ENCODE assay signal across 22 cellular contexts in the genomic region with DNA sequence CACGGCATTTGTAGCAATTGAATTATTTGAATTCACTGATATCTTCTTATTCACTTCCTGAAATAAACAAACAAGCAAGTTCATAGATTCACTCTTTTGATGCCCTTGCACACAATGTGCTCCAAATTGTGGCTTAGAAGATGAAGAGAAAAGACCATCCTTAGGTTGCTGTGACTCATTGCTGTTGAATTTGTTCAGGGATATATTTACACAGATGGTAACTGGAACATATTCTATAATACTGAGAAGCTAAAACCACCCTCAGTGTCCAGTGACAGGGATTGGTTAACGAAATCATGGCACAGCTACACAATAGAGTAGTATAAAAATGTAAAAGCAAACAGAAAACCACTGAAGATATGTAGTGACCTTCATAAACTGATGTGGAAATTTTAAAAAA. TPM values are rescaled to one million over a fixed set of nuclear protein-coding genes. Genes with fewer than 3 reads are reported as not detected.
DNase-seq lines count a peak whose midpoint lies in the region; ATAC-seq and TF ChIP-seq lines count a peak whose summit lies in the region.
"Had no signal": no experiment of that assay in that cellular context is flagged by ENCODE, and none has a peak within 500 bp of the region (broad histone marks: within the 10 kb centered on the region; RNA-seq: fewer than 3 reads in every experiment).

No MANE protein-coding gene starts in this region.

- H3K27me3 ChIP-seq in GM23248 (replicated peaks; ENCODE audit: insufficient read depth): no peaks in the 10 kb centered on the region
- H3K27me3 ChIP-seq in tibial nerve: no peaks in the 10 kb centered on the region
- H3K27me3 ChIP-seq: Peyer's patch, SJCRH30 had no signal

- H4K20me1 ChIP-seq in GM23248 (ENCODE audit: insufficient read depth): no peaks in the 10 kb centered on the region

- no peak for TF ChIP-seq CTCF in astrocyte of the spinal cord (IDR thresholded peaks at IDR 0.05; ENCODE audit: low read depth, low read length)
- no peak for TF ChIP-seq CTCF in foreskin fibroblast (IDR thresholded peaks at IDR 0.05; ENCODE audit: low read depth, low read length)
- TF ChIP-seq CTCF in tibial nerve (IDR thresholded peaks at IDR 0.05): no peak

- H3K36me3 ChIP-seq in GM23248 (ENCODE audit: low read depth): no peaks in the 10 kb centered on the region
- H3K36me3 ChIP-seq in tibial nerve: no peaks in the 10 kb centered on the region
- H3K36me3 ChIP-seq: Peyer's patch, SJCRH30 had no signal

- peak; percentile 29 for DNase-seq in HS-5 (ENCODE audit: low read depth)
- peak; percentile 69 for DNase-seq in astrocyte of the spinal cord (ENCODE audit: low read depth, low spot score)
- peak; percentile 4 for DNase-seq in foreskin fibroblast
- no peak for DNase-seq in GM23248
- no peak for DNase-seq in left cardiac atrium
- no peak for DNase-seq in activated CD4-positive, alpha-beta T cell treated with anti-CD3 and anti-CD28 coated beads, Interleukin-2, amount 50 U/mL, for 1 hour
- no peak for DNase-seq in tibial nerve (ENCODE audit: low spot score in 2 of 2)
- DNase-seq: CD4-positive, CD25-positive, alpha-beta regulatory T cell; DMS79 treated with DMSO at 0.1 percent for 48 hours; H7; NCI-H1105 treated with DMSO at 0.1 percent for 48 hours; NCI-H2029 treated with DMSO at 0.1 percent for 48 hours; NCI-H226; NCI-H524 treated with DMSO at 0.1 percent for 48 hours; NCI-H82; Peyer's patch; SJCRH30 had no signal

- in situ Hi-C loops in astrocyte of the spinal cord (cut with HindIII; ENCODE audit: low sequenced_read_pairs) (no loop called here), GM23248 (cut with MboI) (no loop called here)

- no peak overlapping the region for H3K9ac ChIP-seq in GM23248

- intact Hi-C loops in left cardiac atrium (cut with DNase I): no loop called here

- H3K4me1 ChIP-seq in GM23248 (ENCODE audit: insufficient read depth): no peaks in the 10 kb centered on the region
- no peaks in the 10 kb centered on the region for H3K4me1 ChIP-seq in tibial nerve
- H3K4me1 ChIP-seq: Peyer's patch, SJCRH30 had no signal

- H3K4me2 ChIP-seq in GM23248 (ENCODE audit: unreplicated experiment): no peak overlapping the region

- no peaks in the 10 kb centered on the region for H3F3A ChIP-seq in GM23248 (ENCODE audit: insufficient read depth)

- no peak for ATAC-seq in left cardiac atrium
- ATAC-seq: GM12878, HepG2, K562 had no signal

- no peaks in the 10 kb centered on the region for H3K9me2 ChIP-seq in GM23248 (ENCODE audit: insufficient read depth)

- H3K79me2 ChIP-seq in GM23248 (ENCODE audit: insufficient read depth): no peaks in the 10 kb centered on the region

- no peak for TF ChIP-seq EP300 in tibial nerve (IDR thresholded peaks at IDR 0.05)

- H3K9me3 ChIP-seq in GM23248 (ENCODE audit: low read depth) (no peaks in the 10 kb centered on the region), tibial nerve (peaks cover 0 to 67% (median 2%) of the 10 kb centered on the region in 4 donors)
- H3K9me3 ChIP-seq: SJCRH30 had no signal

- H3K4me3 ChIP-seq in astrocyte of the spinal cord (ENCODE audit: low read depth, low read length): no peak overlapping the region
- no peak overlapping the region for H3K4me3 ChIP-seq in foreskin fibroblast (ENCODE audit: low read depth in 1 of 2, low read length in 2 of 2)
- no peak overlapping the region for H3K4me3 ChIP-seq in GM23248
- H3K4me3 ChIP-seq in tibial nerve: no peak overlapping the region
- H3K4me3 ChIP-seq: GM12878, K562, Peyer's patch, SJCRH30 had no signal

- no peak overlapping the region for H3K27ac ChIP-seq in GM23248
- H3K27ac ChIP-seq in tibial nerve: no peak overlapping the region
- H3K27ac ChIP-seq: Peyer's patch, SJCRH30 had no signal

- H2AFZ ChIP-seq in GM23248: no peak overlapping the region

- no peak for TF ChIP-seq POLR2A in tibial nerve (IDR thresholded peaks at IDR 0.05)

- WGBS in GM23248 (ENCODE audit: low coverage in 1 of 2, low lambda C conversion rate in 2 of 2, missing lambda C conversion rate in 2 of 2), 2 experiments: 40 to 42% methylated on average over 2 of the region's 2 CpGs
- WGBS in tibial nerve, 2 donors: 64 to 71% methylated on average over 2 of the region's 2 CpGs

RNA-seq across cellular contexts. Expression of gene PRB4, which starts 3.1 kb away (rescaled TPM):
- total RNA-seq in GM23248 (2014; rRNA removed; shearing (Covaris generic)): not detected in 2 replicates
- not detected in 2 replicates for polyA plus RNA-seq in GM23248 (2016; fragmentation: Nextera tagmentation; extraction: Ambion mirVana)
- not detected for total RNA-seq in left cardiac atrium
- total RNA-seq in tibial nerve: not detected
- total RNA-seq: A673; CD4-positive, CD25-positive, alpha-beta regulatory T cell; GM12878; H7; HepG2; K562; Peyer's patch; SJCRH30 had no signal
- polyA plus RNA-seq: BJ; CD4-positive, CD25-positive, alpha-beta regulatory T cell; GM12878; HepG2; K562 had no signal

RNA-seq across cellular contexts. Expression of gene PRB3, which starts 37.6 kb away (rescaled TPM):
- total RNA-seq in GM23248 (2014; rRNA removed; shearing (Covaris generic)): not detected in 2 replicates
- not detected in 2 replicates for polyA plus RNA-seq in GM23248 (2016; fragmentation: Nextera tagmentation; extraction: Ambion mirVana)
- total RNA-seq in left cardiac atrium (not detected), tibial nerve (not detected)
- total RNA-seq: A673; CD4-positive, CD25-positive, alpha-beta regulatory T cell; GM12878; HepG2; K562; Peyer's patch; SJCRH30 had no signal
- polyA plus RNA-seq: BJ, GM12878, HepG2 had no signal

Comparison
In these comparisons a context has a peak if more than half of its experiments do, and no peak if none do; other contexts are left out.
1. DNase-seq: peak in HS-5 (single experiment), astrocyte of the spinal cord (single experiment) and foreskin fibroblast (2 of 2); none in GM23248 (single experiment), left cardiac atrium (single experiment), activated CD4-positive, alpha-beta T cell treated with anti-CD3 and anti-CD28 coated beads, Interleukin-2, amount 50 U/mL, for 1 hour (single experiment) and tibial nerve (0 of 2).